Comparison of ENCODE assay signal across 23 cellular contexts in the genomic region with DNA sequence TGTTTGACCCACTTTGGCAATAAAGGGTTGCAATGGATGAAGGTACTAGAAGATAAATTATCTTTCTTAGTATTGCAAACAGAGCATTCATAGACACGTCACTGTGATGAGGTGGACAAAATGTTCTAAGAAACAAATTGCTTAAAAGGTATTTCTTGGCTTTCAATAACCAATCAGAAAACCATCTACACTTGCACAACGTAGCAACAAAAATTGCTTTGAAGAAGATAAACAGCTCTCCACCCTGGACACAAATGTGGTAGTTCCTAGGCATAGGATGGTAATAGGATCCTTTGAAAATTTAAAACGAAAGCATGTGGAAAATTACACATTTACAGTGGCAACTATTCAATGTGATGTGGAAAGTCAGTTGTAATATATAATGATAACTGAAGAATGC.
DNase-seq lines count a peak whose midpoint lies in the region; ATAC-seq and TF ChIP-seq lines count a peak whose summit lies in the region.
"Had no signal": no experiment of that assay in that cellular context is flagged by ENCODE, and none has a peak within 500 bp of the region (broad histone marks: within the 10 kb centered on the region; RNA-seq: fewer than 3 reads in every experiment).

No MANE protein-coding gene starts in this region.

- no peaks in the 10 kb centered on the region for H3K9me3 Mint-ChIP-seq in mesothelial cell of epicardium
- H3K9me3 Mint-ChIP-seq: H9 had no signal

- DNase-seq in RWPE2 (ENCODE audit: low spot score) (no peak), fibroblast of gingiva (ENCODE audit: low read depth) (peak; percentile 23), mesothelial cell of epicardium (ENCODE audit: low spot score in 2 of 2, unreplicated experiment in 2 of 2) (no peak), COLO668 (lab: John Stamatoyannopoulos, UW; ENCODE audit: unreplicated experiment) (no peak), neuronal stem cell (ENCODE audit: low spot score) (no peak), hippocampal formation (lab: John Stamatoyannopoulos, UW) (no peak)
- no peak for DNase-seq in activated effector memory CD4-positive, alpha-beta T cell treated with anti-CD3 and anti-CD28 coated beads, Interleukin-2, amount 50 U/mL, for 16 hours
- DNase-seq: ACHN; AML-193; DMS 273 treated with DMSO at 0.1 percent for 48 hours; GF-D8; H9; KG1; NCI-H1417; NCI-H187; NCI-H2107; NCI-H510A; NCI-H748 treated with DMSO at 0.1 percent for 48 hours; NK-92 treated with Interleukin-12 subunit alpha and Interleukin-12 subunit beta, amount 100 ng/mL, for 24 hours; Right ventricle myocardium superior had no signal

- H3K36me3 Mint-ChIP-seq in mesothelial cell of epicardium, result no peaks in the 10 kb centered on the region
- H3K36me3 Mint-ChIP-seq: CD14-positive monocyte had no signal

- H3K36me3 ChIP-seq in RWPE2 (ENCODE audit: low read depth) (no peaks in the 10 kb centered on the region), subcutaneous abdominal adipose tissue (ENCODE audit: control insufficient read depth in 5 of 5, insufficient read depth in 5 of 5, low read length in 5 of 5) (no peaks in the 10 kb centered on the region), neuronal stem cell (replicated peaks in 1 of 2; ENCODE audit: control insufficient read depth in 2 of 2, insufficient read depth in 2 of 2, low read length in 2 of 2) (no peaks in the 10 kb centered on the region)

- H2BK12ac ChIP-seq in neuronal stem cell (ENCODE audit: low read length), result no peak overlapping the region

- ATAC-seq in RWPE2 (ENCODE audit: low read depth), result peak; percentile 52
- ATAC-seq: HepG2 had no signal

- H3K27me3 Mint-ChIP-seq in mesothelial cell of epicardium (ENCODE audit: low read depth), result no peaks in the 10 kb centered on the region

- H3K4me3 ChIP-seq in RWPE2 (ENCODE audit: severe bottlenecking) (no peak overlapping the region), subcutaneous abdominal adipose tissue (ENCODE audit: low read depth in 1 of 5, low read length in 5 of 5) (no peak overlapping the region), neuronal stem cell (ENCODE audit: low read length in 2 of 2) (no peak overlapping the region)

- H3K27ac ChIP-seq in RWPE2 (ENCODE audit: poor library complexity, severe bottlenecking) (peak overlapping the region; percentile 66), subcutaneous abdominal adipose tissue (ENCODE audit: low read depth, low read length) (peak overlapping the region; percentile 9), neuronal stem cell (replicated peaks; ENCODE audit: low read length) (no peak overlapping the region)

- H3K4ac ChIP-seq in neuronal stem cell (ENCODE audit: low read length), result no peak overlapping the region

- H3K18ac ChIP-seq in neuronal stem cell (ENCODE audit: low read length), result no peak overlapping the region

- no peak overlapping the region for H2AFZ ChIP-seq in neuronal stem cell (ENCODE audit: low read length)

- WGBS in neuronal stem cell (ENCODE audit: extremely low coverage in 2 of 2, insufficient read length in 2 of 2, insufficient replicate concordance in 1 of 2), 2 donors, result no CpG with 5 or more reads among the region's 3 CpGs

- H3K79me1 ChIP-seq in neuronal stem cell (ENCODE audit: low read depth, low read length), result no peaks in the 10 kb centered on the region

- H3K4me2 ChIP-seq in neuronal stem cell (ENCODE audit: insufficient read depth, low read length, poor library complexity, severe bottlenecking), result no peak overlapping the region

- no peak overlapping the region for H3K4me3 Mint-ChIP-seq in mesothelial cell of epicardium
- H3K4me3 Mint-ChIP-seq: CD14-positive monocyte, H9 had no signal

- no peak overlapping the region for H4K8ac ChIP-seq in neuronal stem cell (ENCODE audit: low read depth, low read length)

- peak overlapping the region; percentile 78 for H3K27ac Mint-ChIP-seq in mesothelial cell of epicardium
- H3K27ac Mint-ChIP-seq: CD14-positive monocyte, H9 had no signal

- H3K14ac ChIP-seq in neuronal stem cell (ENCODE audit: low read length), result no peak overlapping the region

- no peak overlapping the region for H2BK5ac ChIP-seq in neuronal stem cell (ENCODE audit: low read length)

- TF ChIP-seq CTCF in RWPE2 (IDR thresholded peaks at IDR 0.05; ENCODE audit: poor library complexity, severe bottlenecking), result no peak
- no peak for TF ChIP-seq CTCF in mesothelial cell of epicardium (IDR thresholded peaks at IDR 0.05; ENCODE audit: unreplicated experiment)

- H3K27me3 ChIP-seq in RWPE2 (ENCODE audit: insufficient read depth, poor library complexity, severe bottlenecking) (no peaks in the 10 kb centered on the region), subcutaneous abdominal adipose tissue (ENCODE audit: control insufficient read depth in 5 of 5, insufficient read depth in 4 of 5, low read length in 5 of 5) (no peaks in the 10 kb centered on the region), neuronal stem cell (ENCODE audit: control insufficient read depth in 3 of 3, insufficient read depth in 3 of 3, low read depth in 1 of 3, low read length in 3 of 3) (no peaks in the 10 kb centered on the region)

- no peak overlapping the region for H3K9ac ChIP-seq in subcutaneous abdominal adipose tissue (ENCODE audit: low read length in 5 of 5)
- H3K9ac ChIP-seq in neuronal stem cell (ENCODE audit: low read depth, low read length, poor library complexity), result no peak overlapping the region

- H3K4me1 Mint-ChIP-seq in mesothelial cell of epicardium, result peaks cover 54% of the 10 kb centered on the region
- H3K4me1 Mint-ChIP-seq: CD14-positive monocyte, H9 had no signal

- H3K4me1 ChIP-seq in RWPE2 (ENCODE audit: insufficient read depth, poor library complexity, severe bottlenecking) (peaks cover 19% of the 10 kb centered on the region), subcutaneous abdominal adipose tissue (ENCODE audit: control insufficient read depth in 5 of 5, insufficient read depth in 5 of 5, low read length in 5 of 5) (peaks cover 0 to 4% (median 0%) of the 10 kb centered on the region in 5 donors), neuronal stem cell (ENCODE audit: control insufficient read depth in 2 of 2, insufficient read depth in 1 of 2, low read depth in 1 of 2, low read length in 2 of 2) (peaks cover 0 to 3% of the 10 kb centered on the region in 2 donors)

- H2AK5ac ChIP-seq in neuronal stem cell (ENCODE audit: low read depth, low read length), result no peak overlapping the region

- no peaks in the 10 kb centered on the region for H3K9me3 ChIP-seq in RWPE2 (ENCODE audit: severe bottlenecking)
- H3K9me3 ChIP-seq in subcutaneous abdominal adipose tissue (ENCODE audit: control insufficient read depth in 5 of 5, low read length in 5 of 5), result no peaks in the 10 kb centered on the region
- no peaks in the 10 kb centered on the region for H3K9me3 ChIP-seq in neuronal stem cell (replicated peaks in 1 of 2; ENCODE audit: control insufficient read depth in 2 of 2, insufficient read depth in 1 of 2, low read depth in 1 of 2, low read length in 2 of 2)

- no peak overlapping the region for H2BK120ac ChIP-seq in neuronal stem cell (ENCODE audit: low read depth, low read length)

- H3K23ac ChIP-seq in neuronal stem cell (ENCODE audit: low read depth, low read length, poor library complexity), result no peak overlapping the region

- no peak overlapping the region for H4K91ac ChIP-seq in neuronal stem cell (ENCODE audit: low read depth, low read length, poor library complexity)

- no peak overlapping the region for H2BK15ac ChIP-seq in neuronal stem cell (ENCODE audit: low read length)
